ENCODE assay signal across 11 cellular contexts in genomic region chr7:118288098-118288497, GRCh38.
DNase-seq lines count a peak whose midpoint lies in the region; ATAC-seq, FAIRE-seq and TF ChIP-seq lines count a peak whose summit lies in the region.
"Had no signal": no experiment of that assay in that cellular context is flagged by ENCODE, and none has a peak within 500 bp of the region (broad histone marks: within the 10 kb centered on the region; RNA-seq: fewer than 3 reads in every experiment).

No MANE protein-coding gene starts in this region.

- intact Hi-C loops in endothelial cell of umbilical vein (cut with micrococcal nuclease), result no loop called here

- peak overlapping the region; percentile 63 for H3K4me2 ChIP-seq in MM.1S (ENCODE audit: low read depth, low read length)
- H3K4me2 ChIP-seq in endothelial cell of umbilical vein (ENCODE audit: insufficient read depth, low read length), result peak overlapping the region; percentile 36

- peak; percentile 87 for DNase-seq in MM.1S
- DNase-seq in endothelial cell of umbilical vein (ENCODE audit: low read depth, low spot score), result peak; percentile 10
- DNase-seq in substantia nigra (lab: John Stamatoyannopoulos, UW), result no peak
- DNase-seq in DMS 273 treated with DMSO at 0.1 percent for 48 hours (lab: John Stamatoyannopoulos, UW), result no peak
- no peak for DNase-seq in H7
- DNase-seq in erythroblast (lab: John Stamatoyannopoulos, UW), result no peak
- DNase-seq: dorsolateral prefrontal cortex had no signal

- BruUV-seq in endothelial cell of umbilical vein (replicated peaks; lab: Mats Ljungman, UMichigan), result no TSS peak

- FAIRE-seq in endothelial cell of umbilical vein (lab: Jason Lieb, UNC), result peak; percentile 21

- H3K27ac ChIP-seq in MM.1S (ENCODE audit: low read length) (no peak overlapping the region), endothelial cell of umbilical vein (ENCODE audit: insufficient read depth, low read depth, low read length) (no peak overlapping the region), substantia nigra (ENCODE audit: low read depth, low read length, poor library complexity, severe bottlenecking) (no peak overlapping the region)
- H3K27ac ChIP-seq: dorsolateral prefrontal cortex had no signal

- TF ChIP-seq POLR2A in endothelial cell of umbilical vein (IDR thresholded peaks at IDR 0.05; ENCODE audit: low read depth, low read length) (no peak), erythroblast (IDR thresholded peaks at IDR 0.05; ENCODE audit: low read length) (no peak)

- H4K20me1 ChIP-seq in MM.1S (ENCODE audit: insufficient read depth, low read length), result no peaks in the 10 kb centered on the region
- H4K20me1 ChIP-seq in endothelial cell of umbilical vein (replicated peaks; ENCODE audit: control insufficient read depth, extremely low read depth, insufficient read depth, low read length), result no peaks in the 10 kb centered on the region

- H3K9ac ChIP-seq in MM.1S (ENCODE audit: low read length) (no peak overlapping the region), endothelial cell of umbilical vein (replicated peaks; ENCODE audit: extremely low read depth, insufficient read depth, low read length) (no peak overlapping the region)

- no peak for TF ChIP-seq CTCF in MM.1S (IDR thresholded peaks at IDR 0.05; ENCODE audit: low read length)
- TF ChIP-seq CTCF in endothelial cell of umbilical vein (IDR thresholded peaks at IDR 0.05; ENCODE audit: extremely low read depth in 1 of 2, insufficient read depth in 1 of 2, low read depth in 1 of 2, low read length in 2 of 2), result no peak

- H3F3A ChIP-seq in MM.1S (ENCODE audit: insufficient read depth, low read length), result peaks cover 4% of the 10 kb centered on the region; the same call in 1 of the 2 replicates

- dilution Hi-C loops in endothelial cell of umbilical vein (cut with MboI; ENCODE audit: extremely low pct_ligation_motif_present, low sequenced_read_pairs), result no loop called here

- no peak overlapping the region for H2AFZ ChIP-seq in MM.1S (ENCODE audit: low read length)
- H2AFZ ChIP-seq in endothelial cell of umbilical vein (ENCODE audit: low read depth, low read length), result no peak overlapping the region

- CTCF ChIA-PET in endothelial cell of umbilical vein (lab: Charles Lee), result no interaction called here

- no peaks in the 10 kb centered on the region for H3K9me2 ChIP-seq in MM.1S (replicated peaks; ENCODE audit: insufficient read depth, low read length)

- peaks cover 18% of the 10 kb centered on the region for H3K4me1 ChIP-seq in MM.1S (ENCODE audit: low read length)
- peaks cover 7% of the 10 kb centered on the region for H3K4me1 ChIP-seq in endothelial cell of umbilical vein (ENCODE audit: control insufficient read depth, extremely low read depth, insufficient read depth, low read length)

- POLR2A ChIA-PET in endothelial cell of umbilical vein (lab: Charles Lee), result no interaction called here

- H3K4me3 ChIP-seq in MM.1S (ENCODE audit: low read length) (peak overlapping the region; percentile 5; the same call in 1 of the 2 replicates), endothelial cell of umbilical vein (replicated peaks in 1 of 3; ENCODE audit: insufficient read depth in 1 of 3, low read depth in 1 of 3, low read length in 3 of 3) (no peak overlapping the region), H7 (ENCODE audit: insufficient read depth, low read depth, low read length) (no peak overlapping the region)
- H3K4me3 ChIP-seq: dorsolateral prefrontal cortex, lung had no signal

- H3K9me3 ChIP-seq in MM.1S (replicated peaks; ENCODE audit: insufficient read depth, low read length) (no peaks in the 10 kb centered on the region), endothelial cell of umbilical vein (replicated peaks; ENCODE audit: control insufficient read depth, insufficient read depth, low read length) (no peaks in the 10 kb centered on the region)

- H3K79me2 ChIP-seq in MM.1S (ENCODE audit: low read length) (no peaks in the 10 kb centered on the region), endothelial cell of umbilical vein (ENCODE audit: control insufficient read depth, insufficient read depth, low read length) (no peaks in the 10 kb centered on the region)

- peak; percentile 84 for ATAC-seq in GM18873 (IDR thresholded peaks at IDR 0.05; ENCODE audit: low FRiP score, unreplicated experiment)
- ATAC-seq in HG02678 (IDR thresholded peaks at IDR 0.05; ENCODE audit: unreplicated experiment), result peak; percentile 88
- ATAC-seq: HCT116 had no signal

- H3K36me3 ChIP-seq in MM.1S (replicated peaks; ENCODE audit: insufficient read depth, low read length) (no peaks in the 10 kb centered on the region), endothelial cell of umbilical vein (ENCODE audit: control insufficient read depth in 2 of 2, extremely low read depth in 1 of 2, insufficient read depth in 2 of 2, low read length in 2 of 2) (no peaks in the 10 kb centered on the region), H7 (replicated peaks; ENCODE audit: control insufficient read depth, insufficient read depth, low read length) (no peaks in the 10 kb centered on the region)

- no peaks in the 10 kb centered on the region for H3K9me1 ChIP-seq in endothelial cell of umbilical vein (replicated peaks; ENCODE audit: control insufficient read depth, extremely low read depth, insufficient read depth, low read length)

- H3K27me3 ChIP-seq in MM.1S (replicated peaks; ENCODE audit: insufficient read depth, low read length) (peaks cover 47% of the 10 kb centered on the region), endothelial cell of umbilical vein (ENCODE audit: control insufficient read depth in 2 of 2, insufficient read depth in 2 of 2, low read length in 2 of 2) (no peaks in the 10 kb centered on the region), H7 (ENCODE audit: control insufficient read depth, insufficient read depth, low read length) (no peaks in the 10 kb centered on the region)
- H3K27me3 ChIP-seq: dorsolateral prefrontal cortex had no signal

TF ChIP-seq in endothelial cell of umbilical vein, 7 proteins besides CTCF, POLR2A, EP300 and RAD21:
- TF ChIP-seq MAX (IDR thresholded peaks at IDR 0.05; ENCODE audit: insufficient read depth, insufficient read length), result no peak

Comparison
In these comparisons a context has a peak if more than half of its experiments do, and no peak if none do; other contexts are left out.
1. DNase-seq: peak in MM.1S (single experiment) and endothelial cell of umbilical vein (single experiment); none in substantia nigra (0 of 49), DMS 273 treated with DMSO at 0.1 percent for 48 hours (single experiment), H7 (single experiment) and erythroblast (0 of 2).